29 cellular contexts compared by ENCODE assay signal in genomic region chr18:57819119-57819518, GRCh38. TPM values are rescaled to one million over a fixed set of nuclear protein-coding genes. Genes with fewer than 3 reads are reported as not detected.
A peak's percentile ranks its signal among the peaks of the same experiment; 100 is the strongest.
DNase-seq lines count a peak whose midpoint lies in the region; ATAC-seq, FAIRE-seq and TF ChIP-seq lines count a peak whose summit lies in the region.
"Had no signal": no experiment of that assay in that cellular context is flagged by ENCODE, and none has a peak within 500 bp of the region (broad histone marks: within the 10 kb centered on the region; RNA-seq: fewer than 3 reads in every experiment).

No MANE protein-coding gene starts in this region.

- POLR2A ChIA-PET in K562 (lab: Yijun Ruan, JAX), result no interaction called here
- POLR2A ChIA-PET in activated CD4-positive, alpha-beta memory T cell treated with anti-CD3 and anti-CD28 coated beads, Interleukin-2, amount 10 ng/mL, durations not matched to agents 7 days and 5 days (lab: Charles Lee), result no interaction called here
- POLR2A ChIA-PET in naive thymus-derived CD8-positive, alpha-beta T cell (lab: Charles Lee), result no interaction called here

- no peaks in the 10 kb centered on the region for H3K4me1 Mint-ChIP-seq in activated CD4-positive, alpha-beta memory T cell treated with anti-CD3 and anti-CD28 coated beads, Interleukin-2, amount 10 ng/mL, durations not matched to agents 7 days and 5 days
- no peaks in the 10 kb centered on the region for H3K4me1 Mint-ChIP-seq in naive thymus-derived CD8-positive, alpha-beta T cell
- H3K4me1 Mint-ChIP-seq: activated B cell treated with CpG ODN at 0.5 μM for 24 hours had no signal

- H3K4me3 Mint-ChIP-seq in activated CD4-positive, alpha-beta memory T cell treated with anti-CD3 and anti-CD28 coated beads, Interleukin-2, amount 10 ng/mL, durations not matched to agents 7 days and 5 days, result no peak overlapping the region
- H3K4me3 Mint-ChIP-seq in naive thymus-derived CD8-positive, alpha-beta T cell, result no peak overlapping the region
- H3K4me3 Mint-ChIP-seq: activated B cell treated with CpG ODN at 0.5 μM for 24 hours; activated CD4-positive, alpha-beta memory T cell treated with anti-CD3 and anti-CD28 coated beads for 36 hours; T-helper 2 cell treated with Interferon-gamma antibody and Interleukin-4, amounts not matched to agents 5 μg/mL and 100 μg/mL, for 36 hours; type B pancreatic cell had no signal

- TF ChIP-seq CTCF in heart right ventricle (IDR thresholded peaks at IDR 0.05) (no peak), K562 (IDR thresholded peaks at IDR 0.05 in 2 of 3, conservative IDR thresholded peaks at IDR 0.05 in 1 of 3; ENCODE audit: insufficient read depth in 2 of 3, low read depth in 1 of 3, low read length in 3 of 3) (no peak), upper lobe of right lung (IDR thresholded peaks at IDR 0.05) (no peak)

- H3K9me3 ChIP-seq in heart right ventricle (no peaks in the 10 kb centered on the region), right cardiac atrium (ENCODE audit: control insufficient read depth, low read length) (no peaks in the 10 kb centered on the region), K562 (replicated peaks; ENCODE audit: control insufficient read depth, insufficient read depth, low read depth, low read length) (no peaks in the 10 kb centered on the region), mesodermal cell (ENCODE audit: control insufficient read depth, low read length) (no peaks in the 10 kb centered on the region), upper lobe of right lung (no peaks in the 10 kb centered on the region)
- H3K9me3 ChIP-seq: prostate gland had no signal

- no peak overlapping the region for H2AFZ ChIP-seq in K562 (ENCODE audit: low read depth, low read length)

- H3K9ac ChIP-seq in K562 (ENCODE audit: insufficient read depth in 1 of 2, low read depth in 2 of 2, low read length in 2 of 2), result peak overlapping the region in 1 of 2 experiments; percentile 60; a peak in 1 of 4 replicates

- H3K27me3 ChIP-seq in heart right ventricle, result no peaks in the 10 kb centered on the region
- H3K27me3 ChIP-seq in right cardiac atrium (ENCODE audit: control insufficient read depth, insufficient read depth), result no peaks in the 10 kb centered on the region
- H3K27me3 ChIP-seq in K562 (ENCODE audit: control insufficient read depth in 2 of 2, insufficient read depth in 2 of 2, low read length in 2 of 2), result no peaks in the 10 kb centered on the region
- H3K27me3 ChIP-seq in upper lobe of right lung, result no peaks in the 10 kb centered on the region

- ATAC-seq in heart right ventricle (no peak), right cardiac atrium (no peak), K562 (no peak), upper lobe of right lung (no peak)
- no peak for ATAC-seq in naive thymus-derived CD8-positive, alpha-beta T cell
- ATAC-seq: HepG2; stimulated activated naive CD8-positive, alpha-beta T cell treated with anti-CD3 and anti-CD28 coated beads, Interleukin-15, Interleukin-2, amounts not matched to agents 100 U/mL and 50 U/mL, for 24 hours had no signal

- no peak overlapping the region for H3K4me2 ChIP-seq in K562 (ENCODE audit: insufficient read depth, low read length)

- WGBS in heart right ventricle, 2 donors, result 81 to 82% methylated on average over 3 of the region's 3 CpGs
- 75% methylated on average over 3 of the region's 3 CpGs for WGBS in right cardiac atrium
- 14% methylated on average over 3 of the region's 3 CpGs for WGBS in K562 (ENCODE audit: insufficient coverage, low coverage, missing lambda C conversion rate)
- WGBS in mesodermal cell (ENCODE audit: insufficient coverage in 2 of 2), 2 experiments, result 94% methylated on average over 2 of the region's 3 CpGs; no CpG with 5 or more reads in 1 of the 2 experiments

- H3K4me1 ChIP-seq in heart right ventricle (peaks cover 0 to 28% (median 18%) of the 10 kb centered on the region in 9 donors), right cardiac atrium (ENCODE audit: control insufficient read depth, insufficient read depth, low read length) (no peaks in the 10 kb centered on the region), K562 (replicated peaks in 1 of 2; ENCODE audit: control insufficient read depth in 2 of 2, insufficient read depth in 2 of 2, low read length in 2 of 2) (peaks cover 0 to 20% of the 10 kb centered on the region in 2 experiments; a peak in 3 of 5 replicates), mesodermal cell (ENCODE audit: control insufficient read depth, insufficient read depth, low read length, poor library complexity, severe bottlenecking) (peaks cover 4% of the 10 kb centered on the region), upper lobe of right lung (peaks cover 4% of the 10 kb centered on the region)
- H3K4me1 ChIP-seq: prostate gland had no signal

- H3K27ac Mint-ChIP-seq in activated CD4-positive, alpha-beta memory T cell treated with anti-CD3 and anti-CD28 coated beads, Interleukin-2, amount 10 ng/mL, durations not matched to agents 7 days and 5 days, result no peak overlapping the region
- H3K27ac Mint-ChIP-seq in naive thymus-derived CD8-positive, alpha-beta T cell, result no peak overlapping the region
- H3K27ac Mint-ChIP-seq: activated B cell treated with CpG ODN at 0.5 μM for 24 hours; activated CD4-positive, alpha-beta memory T cell treated with anti-CD3 and anti-CD28 coated beads for 36 hours; T-helper 2 cell treated with Interferon-gamma antibody and Interleukin-4, amounts not matched to agents 5 μg/mL and 100 μg/mL, for 36 hours had no signal

- DNase-seq in heart right ventricle (no peak), right cardiac atrium (no peak), K562 (ENCODE audit: extremely low read depth in 1 of 4, low spot score in 3 of 4) (peak in 1 of 4 experiments; percentile 21), upper lobe of right lung (no peak), NOMO-1 treated with DMSO at 0.1 percent for 48 hours (lab: John Stamatoyannopoulos, UW; ENCODE audit: unreplicated experiment) (no peak)
- no peak for DNase-seq in activated CD4-positive, alpha-beta memory T cell treated with anti-CD3 and anti-CD28 coated beads, Interleukin-2, amount 10 ng/mL, durations not matched to agents 7 days and 5 days
- no peak for DNase-seq in naive thymus-derived CD8-positive, alpha-beta T cell
- DNase-seq: activated B cell treated with CpG ODN at 0.5 μM for 24 hours; activated CD4-positive, alpha-beta memory T cell treated with anti-CD3 and anti-CD28 coated beads for 36 hours; activated effector memory CD4-positive, alpha-beta T cell treated with anti-CD3 and anti-CD28 coated beads, Interleukin-2, amount 50 U/mL, for 16 hours; effector memory CD4-positive, alpha-beta T cell; EL; GOT3; head of caudate nucleus; midbrain; NCI-H446 treated with DMSO at 0.1 percent for 48 hours; small intestine; stimulated activated CD4-positive, alpha-beta T cell treated with anti-CD3 and anti-CD28 coated beads, Interleukin-4, amount 100 ng/mL, for 1 hour; stimulated activated naive CD8-positive, alpha-beta T cell treated with anti-CD3 and anti-CD28 coated beads, Interleukin-15, Interleukin-2, amounts not matched to agents 100 U/mL and 50 U/mL, for 24 hours had no signal

- H4K20me1 ChIP-seq in K562 (replicated peaks; ENCODE audit: control insufficient read depth, insufficient read depth, low read length), result no peaks in the 10 kb centered on the region

- TF ChIP-seq EP300 in K562 (IDR thresholded peaks at IDR 0.05; ENCODE audit: low read length), result 0 out of 2 replicates have a peak, but pooled peaks have one; percentile 41

- no peaks in the 10 kb centered on the region for H3K79me2 ChIP-seq in K562 (ENCODE audit: control insufficient read depth, insufficient read depth, low read length)

- no peak for FAIRE-seq in K562 (lab: Jason Lieb, UNC)
- FAIRE-seq: A204.1, colon, HepG2, RCC 7860, small intestine had no signal

- no peaks in the 10 kb centered on the region for H3K36me3 ChIP-seq in heart right ventricle
- no peaks in the 10 kb centered on the region for H3K36me3 ChIP-seq in K562 (ENCODE audit: control insufficient read depth, insufficient read depth, low read length)
- H3K36me3 ChIP-seq in mesodermal cell (ENCODE audit: control insufficient read depth, insufficient read depth, low read length), result no peaks in the 10 kb centered on the region
- H3K36me3 ChIP-seq in upper lobe of right lung, result no peaks in the 10 kb centered on the region
- H3K36me3 ChIP-seq: prostate gland had no signal

- intact Hi-C loops in heart right ventricle (cut with DNase I) (loop anchor here in 1 of 10 donors (10.0 kb wide), 1 partner anchor 54 kb away; no protein-coding TSS in a partner anchor), right cardiac atrium (cut with DNase I) (no loop called here), K562 (cut with micrococcal nuclease) (no loop called here), upper lobe of right lung (cut with DNase I) (no loop called here)

- H3K27ac ChIP-seq in heart right ventricle, result peak overlapping the region in 7 of 10 donors; percentile 37 to 76 (median 70)
- no peak overlapping the region for H3K27ac ChIP-seq in right cardiac atrium (ENCODE audit: low read length)
- peak overlapping the region; percentile 73; the same call in 1 of the 3 replicates for H3K27ac ChIP-seq in K562 (ENCODE audit: extremely low read depth, low read depth, low read length)
- H3K27ac ChIP-seq in mesodermal cell (ENCODE audit: low read depth, low read length, severe bottlenecking), result peak overlapping the region; percentile 69
- H3K27ac ChIP-seq in upper lobe of right lung, result peak overlapping the region; percentile 20
- H3K27ac ChIP-seq: HL-60 had no signal

- no peak for TF ChIP-seq RAD21 in K562 (CRISPR knock-in tag; conservative IDR thresholded peaks at IDR 0.05 in 1 of 2, IDR thresholded peaks at IDR 0.05 in 1 of 2)

- H3K9me1 ChIP-seq in K562 (ENCODE audit: control insufficient read depth, insufficient read depth, low read length), result no peaks in the 10 kb centered on the region

- peaks cover 1% of the 10 kb centered on the region for H3K36me3 Mint-ChIP-seq in activated CD4-positive, alpha-beta memory T cell treated with anti-CD3 and anti-CD28 coated beads, Interleukin-2, amount 10 ng/mL, durations not matched to agents 7 days and 5 days (ENCODE audit: low read depth)
- H3K36me3 Mint-ChIP-seq in naive thymus-derived CD8-positive, alpha-beta T cell, result no peaks in the 10 kb centered on the region
- H3K36me3 Mint-ChIP-seq: activated CD4-positive, alpha-beta memory T cell treated with anti-CD3 and anti-CD28 coated beads for 36 hours; type B pancreatic cell had no signal

- CTCF ChIA-PET in K562 (lab: Yijun Ruan, JAX; ENCODE audit: low intra/inter-chr PET ratio), result no interaction called here
- CTCF ChIA-PET in activated CD4-positive, alpha-beta memory T cell treated with anti-CD3 and anti-CD28 coated beads, Interleukin-2, amount 10 ng/mL, durations not matched to agents 7 days and 5 days (lab: Charles Lee), result no interaction called here

- H3K27me3 Mint-ChIP-seq in activated CD4-positive, alpha-beta memory T cell treated with anti-CD3 and anti-CD28 coated beads, Interleukin-2, amount 10 ng/mL, durations not matched to agents 7 days and 5 days, result peaks cover 12% of the 10 kb centered on the region
- H3K27me3 Mint-ChIP-seq in naive thymus-derived CD8-positive, alpha-beta T cell, result peaks cover 5 to 14% (median 9%) of the 10 kb centered on the region in 5 donors
- H3K27me3 Mint-ChIP-seq: activated B cell treated with CpG ODN at 0.5 μM for 24 hours, type B pancreatic cell had no signal

- in situ Hi-C loops in K562 (cut with MboI), result no loop called here

- H3K4me3 ChIP-seq in heart right ventricle (no peak overlapping the region), right cardiac atrium (ENCODE audit: low read length) (no peak overlapping the region), K562 (no peak overlapping the region), mesodermal cell (ENCODE audit: extremely low read depth, insufficient read depth, low read length, poor library complexity, severe bottlenecking) (no peak overlapping the region), upper lobe of right lung (no peak overlapping the region)
- H3K4me3 ChIP-seq: prostate gland had no signal

- TF ChIP-seq POLR2A in K562 (conservative IDR thresholded peaks at IDR 0.05), result no peak

- no peaks in the 10 kb centered on the region for H3K9me3 Mint-ChIP-seq in activated CD4-positive, alpha-beta memory T cell treated with anti-CD3 and anti-CD28 coated beads, Interleukin-2, amount 10 ng/mL, durations not matched to agents 7 days and 5 days
- peaks cover 0 to 6% (median 0%) of the 10 kb centered on the region in 9 donors for H3K9me3 Mint-ChIP-seq in naive thymus-derived CD8-positive, alpha-beta T cell
- H3K9me3 Mint-ChIP-seq: activated B cell treated with CpG ODN at 0.5 μM for 24 hours, type B pancreatic cell had no signal

- no TSS peak for BruUV-seq in K562 (replicated peaks; lab: Mats Ljungman, UMichigan)

RNA-seq across cellular contexts. Expression of gene ATP8B1, which starts 16.0 kb away (rescaled TPM):
- total RNA-seq in heart right ventricle (10 to 100 TPM in 4 of 10 donors, 1 to 10 TPM in 6; 4.1 to 16.5 (median 8.1) TPM), right cardiac atrium (10 to 100 TPM in 1 of 4 donors, 1 to 10 TPM in 3; 7.5 to 11.5 (median 9.4) TPM), K562 (2014; rRNA removed) (0.04 TPM in 1 of 2 replicates, not detected in the other), K562 (2014; rRNA removed; fragmentation: Illumina TruSeq; extraction: Trizol) (0.04 and 0.22 TPM in 2 replicates), K562 (2015; rRNA removed; fragmentation: Illumina TruSeq; extraction: Trizol) (0.04 TPM in 1 of 2 replicates, not detected in the other), K562 (2021) (0.20 and 0.22 TPM in 2 replicates), upper lobe of right lung (30.7 TPM)
- polyA plus RNA-seq in heart right ventricle (1 to 10 TPM; 2.7 to 3.7 TPM), right cardiac atrium (2.6 TPM), K562 (2011; rRNA removed) (0.01 and 0.07 TPM in 2 replicates), K562 (2014; fragmentation: Illumina TruSeq; extraction: Trizol) (0.03 TPM in 1 of 2 replicates, not detected in the other), K562 (2014; fragmentation: Nextera tagmentation; extraction: Ambion mirVana) (not detected), K562 (2014; rRNA removed) (0.01 TPM in 1 of 2 replicates, not detected in the other)
- 0.79 TPM in 1 of 2 replicates, not detected in the other for total RNA-seq in K562 (2011; cell fraction: chromatin; rRNA removed; ENCODE audit: low replicate concordance)
- under 0.01 and 0.13 TPM in 2 replicates for total RNA-seq in K562 (2011; cell fraction: nucleolus; rRNA removed)
- total RNA-seq in K562 (2011; cell fraction: nucleoplasm; rRNA removed), result 0.07 TPM in 1 of 2 replicates, not detected in the other
- 0.01 and 0.55 TPM in 2 replicates for polyA plus RNA-seq in K562 (2011; cell fraction: cytosol; rRNA removed)
- polyA plus RNA-seq in K562 (2011; cell fraction: nucleus; rRNA removed), result 0.04 TPM in 1 of 2 replicates, not detected in the other
- polyA plus RNA-seq in K562 (2012), result 0.08 TPM in 2 replicates
- polyA minus RNA-seq in K562 (2011; rRNA and poly(A)+ RNA removed), result 0.14 and 0.24 TPM in 2 replicates
- polyA minus RNA-seq in K562 (2011; cell fraction: cytosol; rRNA and poly(A)+ RNA removed), result not detected in 2 replicates
- 0.22 TPM in 1 of 2 replicates, not detected in the other for polyA minus RNA-seq in K562 (2011; cell fraction: nucleus; rRNA and poly(A)+ RNA removed)
- polyA plus RNA-seq in mesodermal cell (2013, experiment 1 of 2), result 3.6 TPM
- polyA plus RNA-seq in mesodermal cell (2013, experiment 2 of 2), result 2.7 TPM
- total RNA-seq in activated CD4-positive, alpha-beta memory T cell treated with anti-CD3 and anti-CD28 coated beads, Interleukin-2, amount 10 ng/mL, durations not matched to agents 7 days and 5 days, result not detected
- under 1 TPM in 1 of 2 experiments, not detected in 1; 0.08 TPM for total RNA-seq in naive thymus-derived CD8-positive, alpha-beta T cell
- not detected for polyA plus RNA-seq in naive thymus-derived CD8-positive, alpha-beta T cell
- total RNA-seq: activated CD4-positive, alpha-beta memory T cell treated with anti-CD3 and anti-CD28 coated beads for 36 hours had no signal
- polyA plus RNA-seq: neural cell had no signal
